In genomic region chr2:55268907-55269611, GRCh38 we compare ENCODE assay signal across 8 cellular contexts. TPM values are rescaled to one million over a fixed set of nuclear protein-coding genes. Genes with fewer than 3 reads are reported as not detected.
DNase-seq lines count a peak whose midpoint lies in the region; ATAC-seq and TF ChIP-seq lines count a peak whose summit lies in the region.

MTIF2 (minus strand) TSS chr2:55269231; CDS start chr2:55263858, 5,373 bp downstream.

- peak within 1 kb of the TSS; percentile 93 for H3K27ac ChIP-seq in DND-41 (ENCODE audit: low read length)
- H3K27ac ChIP-seq in KMS-11, result peak within 1 kb of the TSS; percentile 76
- H3K27ac ChIP-seq in Peyer's patch, result peak within 1 kb of the TSS; percentile 78 to 91 (median 82)
- H3K27ac ChIP-seq in esophagus muscularis mucosa (replicated peaks in 1 of 4), result peak within 1 kb of the TSS; percentile 83 to 90 (median 88)

- H3K9me3 ChIP-seq in DND-41 (ENCODE audit: insufficient read depth, low read length, severe bottlenecking) (no peaks in the 10 kb centered on the region), Peyer's patch (no peaks in the 10 kb centered on the region), esophagus muscularis mucosa (no peaks in the 10 kb centered on the region)

- TF ChIP-seq POLR2A in Peyer's patch (IDR thresholded peaks at IDR 0.05), result peak; percentile 71 to 79
- TF ChIP-seq POLR2A in esophagus muscularis mucosa (IDR thresholded peaks at IDR 0.05; ENCODE audit: low read depth), result no peak

- WGBS in esophagus muscularis mucosa, result under 1% methylated on average over 37 of the region's 43 CpGs

- H3K4me3 ChIP-seq in DND-41 (ENCODE audit: low read depth in 1 of 2, low read length in 2 of 2) (peak within 1 kb of the TSS; percentile 72 to 91), KMS-11 (IDR thresholded peaks at IDR 0.05; ENCODE audit: insufficient read depth, low read depth, low read length) (peak within 1 kb of the TSS; percentile 96), Peyer's patch (peak within 1 kb of the TSS; percentile 47 to 75 (median 59)), esophagus muscularis mucosa (peak within 1 kb of the TSS; percentile 71 to 83 (median 72))

- TF ChIP-seq EP300 in esophagus muscularis mucosa (IDR thresholded peaks at IDR 0.05), result no peak

- peaks cover 26% of the 10 kb centered on the region for H3K79me2 ChIP-seq in DND-41 (ENCODE audit: insufficient read depth, low read length)
- H3K79me2 ChIP-seq in KMS-11 (ENCODE audit: insufficient read depth, low read depth), result peaks cover 14% of the 10 kb centered on the region; the same call in 1 of the 2 replicates

- intact Hi-C loops in esophagus muscularis mucosa (cut with DNase I), result loop anchor here (2.0 to 10.0 kb wide), 3 partner anchors 66 to 246 kb away; partner anchors contain the start of gene CFAP36

- ATAC-seq in DND-41 (ENCODE audit: insufficient read depth, low read depth) (peak; percentile 94), GM21737 (IDR thresholded peaks at IDR 0.05; ENCODE audit: unreplicated experiment) (peak; percentile 96)

- H3K4me2 ChIP-seq in DND-41 (ENCODE audit: insufficient read depth, low read length) (peak within 1 kb of the TSS; percentile 88), KMS-11 (peak within 1 kb of the TSS; percentile 81)

- DNase-seq in DND-41 (peak; percentile 91), Peyer's patch (peak; percentile 86 to 97 (median 96)), esophagus muscularis mucosa (ENCODE audit: extremely low spot score) (peak; percentile 97), myocyte (ENCODE audit: low read depth) (peak; percentile 96)
- DNase-seq in activated T-cell treated with anti-CD3 and anti-CD28 coated beads, Interleukin-2, amount 50 U/mL, for 48 hours, result peak; percentile 96
- peak; percentile 89 to 90 for DNase-seq in stimulated activated CD8-positive, alpha-beta memory T cell treated with anti-CD3 and anti-CD28 coated beads, Interleukin-7, amount 100 ng/mL, for 48 hours (ENCODE audit: extremely low read depth in 1 of 2, low read depth in 1 of 2)

- H3K36me3 ChIP-seq in DND-41 (ENCODE audit: insufficient read depth, low read length), result peaks cover 7% of the 10 kb centered on the region
- 0 out of 2 replicates have a peak, but pooled peaks cover 10% of the 10 kb centered on the region for H3K36me3 ChIP-seq in KMS-11 (ENCODE audit: insufficient read depth)
- H3K36me3 ChIP-seq in Peyer's patch, result peaks cover 0 to 7% (median 0%) of the 10 kb centered on the region in 3 donors
- H3K36me3 ChIP-seq in esophagus muscularis mucosa, result peaks cover 14 to 33% (median 25%) of the 10 kb centered on the region in 4 donors

- no peaks in the 10 kb centered on the region for H4K20me1 ChIP-seq in DND-41 (ENCODE audit: insufficient read depth, low read length)
- H4K20me1 ChIP-seq in KMS-11 (ENCODE audit: insufficient read depth), result no peaks in the 10 kb centered on the region

- H3K9ac ChIP-seq in DND-41 (ENCODE audit: low read depth, low read length), result peak within 1 kb of the TSS; percentile 74
- peak within 1 kb of the TSS; percentile 87 for H3K9ac ChIP-seq in KMS-11

- H2AFZ ChIP-seq in DND-41 (ENCODE audit: low read depth, low read length) (peak within 1 kb of the TSS; percentile 94), KMS-11 (ENCODE audit: low read depth) (peak within 1 kb of the TSS; percentile 78)

- H3K27me3 ChIP-seq in DND-41 (ENCODE audit: insufficient read depth, low read length, poor library complexity) (no peaks in the 10 kb centered on the region), KMS-11 (ENCODE audit: insufficient read depth, low read depth) (no peaks in the 10 kb centered on the region), Peyer's patch (no peaks in the 10 kb centered on the region), esophagus muscularis mucosa (no peaks in the 10 kb centered on the region)

- H3K4me1 ChIP-seq in DND-41 (ENCODE audit: insufficient read depth, low read length), result peaks cover 23% of the 10 kb centered on the region
- H3K4me1 ChIP-seq in KMS-11 (ENCODE audit: low read depth, poor library complexity, severe bottlenecking), result peaks cover 21% of the 10 kb centered on the region
- peaks cover 0 to 12% (median 0%) of the 10 kb centered on the region in 4 donors for H3K4me1 ChIP-seq in Peyer's patch
- peaks cover 13 to 20% (median 18%) of the 10 kb centered on the region in 4 donors for H3K4me1 ChIP-seq in esophagus muscularis mucosa

- peak; percentile 18 for TF ChIP-seq CTCF in DND-41 (IDR thresholded peaks at IDR 0.05; ENCODE audit: borderline replicate concordance, extremely low read depth, low read length, poor library complexity, severe bottlenecking)
- no peak; the same call in 1 of the 2 replicates for TF ChIP-seq CTCF in KMS-11 (conservative IDR thresholded peaks at IDR 0.05; ENCODE audit: low read depth, low read length)
- TF ChIP-seq CTCF in Peyer's patch (IDR thresholded peaks at IDR 0.05), result peak in 1 of 6 experiments; percentile 28
- peak in 2 of 3 experiments; percentile 2 to 26 for TF ChIP-seq CTCF in esophagus muscularis mucosa (IDR thresholded peaks at IDR 0.05)

RNA-seq across cellular contexts. Expression of gene MTIF2, which starts in this region (rescaled TPM):
- total RNA-seq in Peyer's patch, result 10 to 100 TPM; 31.3 to 46.2 (median 34.6) TPM
- total RNA-seq in esophagus muscularis mucosa, result 10 to 100 TPM; 16.1 to 22.6 (median 21.0) TPM
- 22.7 and 30.1 TPM in 2 replicates for total RNA-seq in myocyte
- polyA plus RNA-seq in myocyte (2012), result 11.9 TPM

Comparison
In these comparisons a context has a peak if more than half of its experiments do, and no peak if none do; other contexts are left out.
1. Peak in every context shown above with its lines: DNase-seq, ATAC-seq, H3K4me3 ChIP-seq and H3K27ac ChIP-seq.